In the genomic region with DNA sequence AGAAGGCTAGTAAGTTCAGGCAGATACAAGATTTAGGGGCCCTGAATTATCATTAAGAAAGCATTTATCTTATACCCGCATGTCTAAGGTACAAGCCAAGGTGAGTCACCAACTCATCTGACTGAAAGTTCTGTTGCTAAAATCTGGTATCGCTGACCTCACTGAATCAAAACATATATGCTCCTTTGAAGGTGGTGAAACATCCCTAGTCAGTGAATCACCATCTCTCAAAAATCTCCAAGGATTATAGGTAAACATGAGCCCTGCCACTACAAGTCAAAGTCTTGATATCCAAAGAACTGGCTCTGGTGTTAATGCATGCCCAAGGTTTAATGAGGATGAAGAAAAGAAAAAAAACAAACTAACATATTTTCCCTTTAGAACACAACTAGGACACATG, we compare ENCODE assay signal across 1 cellular context.
TF ChIP-seq lines count a peak whose summit lies in the region.

No MANE protein-coding gene starts in this region.

TF ChIP-seq in HepG2, 621 proteins besides CTCF, POLR2A, EP300 and RAD21 (continued from another document):
- no peak for TF ChIP-seq MIXL1 (CRISPR knock-in tag; IDR thresholded peaks at IDR 0.05)
- no peak for TF ChIP-seq TOE1 (CRISPR knock-in tag; IDR thresholded peaks at IDR 0.05)
- TF ChIP-seq POGZ (CRISPR knock-in tag; IDR thresholded peaks at IDR 0.05): no peak
- TF ChIP-seq CEBPB (IDR thresholded peaks at IDR 0.05; ENCODE audit: borderline replicate concordance, low read depth, low read length): no peak
- no peak for TF ChIP-seq PAX8 (CRISPR knock-in tag; IDR thresholded peaks at IDR 0.05; ENCODE audit: borderline replicate concordance)
- TF ChIP-seq, protein P1, sequence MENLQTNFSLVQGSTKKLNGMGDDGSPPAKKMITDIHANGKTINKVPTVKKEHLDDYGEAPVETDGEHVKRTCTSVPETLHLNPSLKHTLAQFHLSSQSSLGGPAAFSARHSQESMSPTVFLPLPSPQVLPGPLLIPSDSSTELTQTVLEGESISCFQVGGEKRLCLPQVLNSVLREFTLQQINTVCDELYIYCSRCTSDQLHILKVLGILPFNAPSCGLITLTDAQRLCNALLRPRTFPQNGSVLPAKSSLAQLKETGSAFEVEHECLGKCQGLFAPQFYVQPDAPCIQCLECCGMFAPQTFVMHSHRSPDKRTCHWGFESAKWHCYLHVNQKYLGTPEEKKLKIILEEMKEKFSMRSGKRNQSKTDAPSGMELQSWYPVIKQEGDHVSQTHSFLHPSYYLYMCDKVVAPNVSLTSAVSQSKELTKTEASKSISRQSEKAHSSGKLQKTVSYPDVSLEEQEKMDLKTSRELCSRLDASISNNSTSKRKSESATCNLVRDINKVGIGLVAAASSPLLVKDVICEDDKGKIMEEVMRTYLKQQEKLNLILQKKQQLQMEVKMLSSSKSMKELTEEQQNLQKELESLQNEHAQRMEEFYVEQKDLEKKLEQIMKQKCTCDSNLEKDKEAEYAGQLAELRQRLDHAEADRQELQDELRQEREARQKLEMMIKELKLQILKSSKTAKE (CRISPR knock-in tag; IDR thresholded peaks at IDR 0.05; ENCODE audit: borderline replicate concordance): no peak
TF ChIP-seq in HepG2: peak in this region for 0.
